ENCODE assay signal across 1 cellular context in genomic region chr5:132293992-132294727, GRCh38.
TF ChIP-seq lines count a peak whose summit lies in the region.

Gene SLC22A4, plus strand, starts transcription at chr5:132294394. Its CDS starts 223 bp downstream, at chr5:132294617.

TF ChIP-seq in K562, 482 proteins besides CTCF, POLR2A, EP300 and RAD21 (continued from another document and continues in another):
- TF ChIP-seq HOMEZ (CRISPR knock-in tag; IDR thresholded peaks at IDR 0.05) (0 out of 2 replicates have a peak, but pooled peaks have one; percentile 42), FOSL1 (tag; conservative IDR thresholded peaks at IDR 0.05) (no peak), ZBTB43 (CRISPR knock-in tag; IDR thresholded peaks at IDR 0.05) (no peak; the same call in 1 of the 2 replicates), ZBTB26 (CRISPR knock-in tag; IDR thresholded peaks at IDR 0.05) (no peak), HMGXB4 (CRISPR knock-in tag; IDR thresholded peaks at IDR 0.05) (peak; percentile 64; the same call in 1 of the 2 replicates), IRF2 (CRISPR knock-in tag; IDR thresholded peaks at IDR 0.05) (no peak), CBX3 (IDR thresholded peaks at IDR 0.05; ENCODE audit: borderline replicate concordance in 1 of 2, low read length in 2 of 2) (peak in 1 of 2 experiments; percentile 47; a peak in 2 of 3 replicates), WHSC1 (IDR thresholded peaks at IDR 0.05; ENCODE audit: low read length) (no peak), ZNF121 (CRISPR knock-in tag; conservative IDR thresholded peaks at IDR 0.05) (no peak), ZNF507 (tag; conservative IDR thresholded peaks at IDR 0.05) (no peak), C11orf30 (IDR thresholded peaks at IDR 0.05; ENCODE audit: low read depth) (no peak), NELFE (IDR thresholded peaks at IDR 0.05; ENCODE audit: insufficient read depth, insufficient read length) (no peak), ASH1L (IDR thresholded peaks at IDR 0.05; ENCODE audit: borderline replicate concordance, low read depth, partially characterized antibody) (no peak), E2F1 (CRISPR knock-in tag; IDR thresholded peaks at IDR 0.05) (peak; percentile 78), GABPB2 (CRISPR knock-in tag; conservative IDR thresholded peaks at IDR 0.05) (no peak), ZNF354B (CRISPR knock-in tag; IDR thresholded peaks at IDR 0.05) (no peak), ATF4 (CRISPR knock-in tag; IDR thresholded peaks at IDR 0.05) (no peak), DIDO1 (tag; IDR thresholded peaks at IDR 0.05; ENCODE audit: low read depth) (no peak), ZNF134 (CRISPR knock-in tag; conservative IDR thresholded peaks at IDR 0.05) (no peak), ZNF436 (CRISPR knock-in tag; IDR thresholded peaks at IDR 0.05) (0 out of 2 replicates have a peak, but pooled peaks have one; percentile 3), BRF2 (IDR thresholded peaks at IDR 0.05; ENCODE audit: borderline replicate concordance, insufficient read depth, insufficient read length) (no peak), GATA2 (CRISPR knock-in tag; IDR thresholded peaks at IDR 0.05) (no peak), ZNF449 (CRISPR knock-in tag; IDR thresholded peaks at IDR 0.05) (no peak), ZC3H4 (CRISPR knock-in tag; IDR thresholded peaks at IDR 0.05; ENCODE audit: borderline replicate concordance) (no peak; the same call in 1 of the 2 replicates), MITF (IDR thresholded peaks at IDR 0.05) (no peak), TEAD4 (IDR thresholded peaks at IDR 0.05; ENCODE audit: low read length) (no peak; the same call in 1 of the 2 replicates), TEAD4 (CRISPR knock-in tag; IDR thresholded peaks at IDR 0.05; ENCODE audit: borderline replicate concordance) (peak; percentile 73; the same call in 1 of the 2 replicates), RREB1 (CRISPR knock-in tag; IDR thresholded peaks at IDR 0.05) (no peak), THRA (IDR thresholded peaks at IDR 0.05) (no peak), ZBTB2 (IDR thresholded peaks at IDR 0.05) (no peak), GTF2A2 (tag; IDR thresholded peaks at IDR 0.05) (no peak), EHMT2 (IDR thresholded peaks at IDR 0.05) (no peak), SMARCA4 (IDR thresholded peaks at IDR 0.05) (no peak), SRSF1 (IDR thresholded peaks at IDR 0.05; ENCODE audit: low read depth, low read length) (no peak), CBX8 (IDR thresholded peaks at IDR 0.05; ENCODE audit: borderline replicate concordance, extremely low read depth, low read depth, low read length, poor library complexity, severe bottlenecking) (no peak), GABPB1 (CRISPR knock-in tag; IDR thresholded peaks at IDR 0.05) (no peak; the same call in 1 of the 2 replicates), ZNF239 (CRISPR knock-in tag; IDR thresholded peaks at IDR 0.05) (no peak), MAFK (IDR thresholded peaks at IDR 0.05; ENCODE audit: low read length) (no peak), KAT8 (IDR thresholded peaks at IDR 0.05; ENCODE audit: low read depth) (no peak), CHD1 (IDR thresholded peaks at IDR 0.05; ENCODE audit: low read length) (no peak), ZBTB8A (IDR thresholded peaks at IDR 0.05; ENCODE audit: partially characterized antibody) (no peak)
